ENCODE assay signal across 8 cellular contexts in the genomic region with DNA sequence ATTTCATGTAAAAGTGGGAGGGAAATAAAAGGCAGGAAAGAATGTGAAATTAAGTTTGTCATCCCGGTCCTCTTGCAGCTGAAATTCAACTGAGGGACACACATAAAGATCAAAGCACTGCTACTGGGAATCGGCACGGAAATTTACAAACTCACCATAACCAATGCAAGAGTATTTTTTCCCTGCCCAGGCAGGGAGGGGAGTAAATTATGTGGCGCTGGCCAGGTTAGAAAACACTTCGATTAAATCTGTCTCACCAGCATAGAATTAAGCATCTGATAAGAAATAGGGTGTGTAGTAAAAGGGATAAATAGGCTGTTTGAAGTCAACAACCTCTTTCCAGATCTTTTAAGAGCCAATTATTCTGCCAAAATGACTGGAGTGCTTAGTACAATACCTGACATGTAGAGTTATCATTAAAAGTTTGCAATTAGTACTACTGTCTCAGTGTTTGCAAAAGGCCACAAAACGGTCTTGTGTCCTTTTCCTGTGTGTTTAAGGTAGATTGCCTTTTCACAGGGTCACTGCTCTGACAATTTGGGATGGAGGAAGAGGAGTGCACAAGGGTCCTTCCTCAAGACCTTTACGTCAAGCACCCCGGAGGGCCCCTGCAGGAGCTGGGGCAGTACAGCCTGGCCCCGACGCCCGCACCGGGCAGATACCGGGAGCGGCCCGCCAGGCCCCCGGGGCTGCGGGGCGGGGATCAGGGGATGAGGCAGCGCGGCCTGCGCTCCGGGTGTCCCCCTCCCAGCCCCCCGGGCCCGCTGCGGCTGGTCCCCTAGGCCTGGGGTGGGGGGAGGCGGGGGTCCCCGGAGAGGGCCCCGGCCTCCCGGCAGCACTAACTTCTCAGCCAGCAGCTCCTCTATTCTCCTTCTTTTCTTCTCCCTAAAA. TPM values are rescaled to one million over a fixed set of nuclear protein-coding genes. Genes with fewer than 3 reads are reported as not detected.
A peak's percentile ranks its signal among the peaks of the same experiment; 100 is the strongest.
DNase-seq lines count a peak whose midpoint lies in the region; ATAC-seq and TF ChIP-seq lines count a peak whose summit lies in the region.

No MANE protein-coding gene starts in this region.

- no peaks in the 10 kb centered on the region for H3K9me3 Mint-ChIP-seq in natural killer cell

- DNase-seq in HCEC 1CT: peak; percentile 18
- no peak for DNase-seq in epithelial cell of proximal tubule (ENCODE audit: low read depth)
- peak; percentile 31 for DNase-seq in natural killer cell
- DNase-seq in epidermal melanocyte (ENCODE audit: insufficient read length, low spot score): no peak
- no peak for DNase-seq in SKM-1 (lab: John Stamatoyannopoulos, UW; ENCODE audit: unreplicated experiment)
- no peak for DNase-seq in H4 (ENCODE audit: low spot score)

- ATAC-seq in natural killer cell: peak in 2 of 3 donors; percentile 6 to 31

- H3K4me2 ChIP-seq in DOHH2 (ENCODE audit: low read length) (peak overlapping the region; percentile 92), SU-DHL-6 (ENCODE audit: low read depth, low read length, poor library complexity, severe bottlenecking) (peak overlapping the region; percentile 83)

- H3K9me3 ChIP-seq in DOHH2 (ENCODE audit: control insufficient read depth, insufficient read depth, low read length): no peaks in the 10 kb centered on the region
- H3K9me3 ChIP-seq in SU-DHL-6 (ENCODE audit: insufficient read depth, low read length): no peaks in the 10 kb centered on the region

- H3K36me3 ChIP-seq in DOHH2 (ENCODE audit: control insufficient read depth, low read length): peaks cover 30% of the 10 kb centered on the region
- H3K36me3 ChIP-seq in SU-DHL-6 (ENCODE audit: low read length): no peaks in the 10 kb centered on the region; the same call in 1 of the 2 replicates

- intact Hi-C loops in natural killer cell (cut with micrococcal nuclease): loop anchor here (1.0 to 10.0 kb wide), 2 partner anchors 27 to 1425 kb away; partner anchors contain the start of genes SUCLG2 and TMF1

- 0 out of 2 replicates have a peak overlapping the region, but pooled peaks have one; percentile 18 for H3K27ac ChIP-seq in DOHH2 (ENCODE audit: low read depth, low read length)
- H3K27ac ChIP-seq in SU-DHL-6 (ENCODE audit: low read depth, low read length): peak overlapping the region; percentile 45

- TF ChIP-seq CTCF in DOHH2 (IDR thresholded peaks at IDR 0.05; ENCODE audit: low read depth, low read length, poor library complexity, severe bottlenecking) (no peak), SU-DHL-6 (IDR thresholded peaks at IDR 0.05; ENCODE audit: insufficient read depth, low read length, poor library complexity, severe bottlenecking) (no peak), epithelial cell of proximal tubule (conservative IDR thresholded peaks at IDR 0.05; ENCODE audit: low read depth, low read length) (no peak), natural killer cell (IDR thresholded peaks at IDR 0.05) (no peak)

- peaks cover 48% of the 10 kb centered on the region for H3K79me2 ChIP-seq in DOHH2 (ENCODE audit: control insufficient read depth, low read length)
- peaks cover 52% of the 10 kb centered on the region for H3K79me2 ChIP-seq in SU-DHL-6 (ENCODE audit: insufficient read depth, low read length)

- no peaks in the 10 kb centered on the region for H3K36me3 Mint-ChIP-seq in natural killer cell

- no peaks in the 10 kb centered on the region for H3K27me3 Mint-ChIP-seq in natural killer cell (ENCODE audit: low read depth in 2 of 2)

- H3K27ac Mint-ChIP-seq in natural killer cell: peak overlapping the region; percentile 78 to 82

- H3K4me1 ChIP-seq in DOHH2 (ENCODE audit: control insufficient read depth, low read length): peaks cover 60% of the 10 kb centered on the region

- H3K4me1 Mint-ChIP-seq in natural killer cell: peaks cover 43% of the 10 kb centered on the region in 2 donors

- peak overlapping the region; percentile 97 for H3K9ac ChIP-seq in SU-DHL-6 (ENCODE audit: low read length)

- H3F3A ChIP-seq in DOHH2 (ENCODE audit: control insufficient read depth, insufficient read depth): peaks cover 28% of the 10 kb centered on the region
- H3F3A ChIP-seq in SU-DHL-6 (ENCODE audit: insufficient read depth): peaks cover 39% of the 10 kb centered on the region

- H3K9me2 ChIP-seq in DOHH2 (replicated peaks; ENCODE audit: control insufficient read depth, low read length) (no peaks in the 10 kb centered on the region), SU-DHL-6 (replicated peaks; ENCODE audit: insufficient read depth, low read length) (no peaks in the 10 kb centered on the region)

- no peaks in the 10 kb centered on the region for H3K27me3 ChIP-seq in DOHH2 (ENCODE audit: control insufficient read depth, low read length)
- no peaks in the 10 kb centered on the region for H3K27me3 ChIP-seq in SU-DHL-6 (ENCODE audit: low read length)

- H3K4me3 ChIP-seq in DOHH2 (ENCODE audit: low read length) (peak overlapping the region; percentile 89), SU-DHL-6 (ENCODE audit: insufficient read depth, low read length, poor library complexity, severe bottlenecking) (peak overlapping the region; percentile 78), epithelial cell of proximal tubule (ENCODE audit: low read depth, low read length) (peak overlapping the region; percentile 86)

- peak overlapping the region; percentile 19 for H2AFZ ChIP-seq in SU-DHL-6 (ENCODE audit: low read depth, low read length, severe bottlenecking)

- peak overlapping the region; percentile 90 for H3K4me3 Mint-ChIP-seq in natural killer cell

- H4K20me1 ChIP-seq in DOHH2 (ENCODE audit: control insufficient read depth, insufficient read depth, low read depth, low read length) (no peaks in the 10 kb centered on the region), SU-DHL-6 (ENCODE audit: low read depth, low read length) (no peaks in the 10 kb centered on the region)

RNA-seq across cellular contexts. Expression of gene UBA3, which starts 0.7 kb away (rescaled TPM):
- total RNA-seq in epithelial cell of proximal tubule (65.1 and 69.1 TPM in 2 replicates), natural killer cell (10 to 100 TPM; 72.0 to 87.7 (median 72.8) TPM)
- 35.3 and 57.5 TPM in 2 replicates for total RNA-seq in H4 (2014; rRNA removed; shearing (Covaris generic))

RNA-seq across cellular contexts. Expression of gene ARL6IP5, which starts 5.2 kb away (rescaled TPM):
- 80.7 and 114 TPM in 2 replicates for total RNA-seq in epithelial cell of proximal tubule
- 100 to 1,000 TPM in 2 of 3 donors, 10 to 100 TPM in 1; 98.1 to 132 (median 105) TPM for total RNA-seq in natural killer cell
- 34.3 and 66.8 TPM in 2 replicates for total RNA-seq in H4 (2014; rRNA removed; shearing (Covaris generic))

RNA-seq across cellular contexts. Expression of gene TMF1, which starts 27.4 kb away (rescaled TPM):
- total RNA-seq in epithelial cell of proximal tubule: 13.2 and 15.6 TPM in 2 replicates
- total RNA-seq in natural killer cell: 100 to 1,000 TPM in 1 of 3 donors, 10 to 100 TPM in 2; 76.9 to 110 (median 85.5) TPM
- total RNA-seq in H4 (2014; rRNA removed; shearing (Covaris generic)): 4.6 and 8.6 TPM in 2 replicates

RNA-seq across cellular contexts. Expression of gene LMOD3, which starts 42.9 kb away (rescaled TPM):
- total RNA-seq in epithelial cell of proximal tubule (not detected in 2 replicates), natural killer cell (not detected)
- total RNA-seq in H4 (2014; rRNA removed; shearing (Covaris generic)): not detected in 2 replicates

Comparison
In these comparisons a context has a peak if more than half of its experiments do, and no peak if none do; other contexts are left out.
1. DNase-seq: peak in HCEC 1CT (single experiment) and natural killer cell (single experiment); none in epithelial cell of proximal tubule (single experiment), epidermal melanocyte (single experiment), SKM-1 (single experiment) and H4 (single experiment).
2. Peak in every context shown above with its lines, with median percentiles within 50 percentile points of each other: H3K4me3 ChIP-seq.